18 cellular contexts compared by ENCODE assay signal in genomic region chr7:31763548-31763947, GRCh38.
DNase-seq lines count a peak whose midpoint lies in the region; ATAC-seq, FAIRE-seq and TF ChIP-seq lines count a peak whose summit lies in the region.
"Had no signal": no experiment of that assay in that cellular context is flagged by ENCODE, and none has a peak within 500 bp of the region (broad histone marks: within the 10 kb centered on the region; RNA-seq: fewer than 3 reads in every experiment).

No MANE protein-coding gene starts in this region.

- H3K27me3 ChIP-seq in KMS-11 (ENCODE audit: insufficient read depth, low read depth) (no peaks in the 10 kb centered on the region), bronchial epithelial cell (ENCODE audit: control insufficient read depth, insufficient read depth, low read length) (no peaks in the 10 kb centered on the region), neural cell (ENCODE audit: insufficient read depth, low read depth, low read length) (no peaks in the 10 kb centered on the region)
- H3K27me3 ChIP-seq: right atrium auricular region had no signal

- H3K9me2 ChIP-seq in neural cell (ENCODE audit: insufficient read depth, low read length): no peaks in the 10 kb centered on the region

- H2AFZ ChIP-seq in KMS-11 (ENCODE audit: low read depth): no peak overlapping the region
- no peak overlapping the region for H2AFZ ChIP-seq in neural cell (ENCODE audit: low read depth, low read length)
- H2AFZ ChIP-seq: hepatocyte had no signal

- no peaks in the 10 kb centered on the region for H3K4me1 ChIP-seq in KMS-11 (ENCODE audit: low read depth, poor library complexity, severe bottlenecking)
- H3K4me1 ChIP-seq: right atrium auricular region had no signal

- H3K4me3 ChIP-seq in GM12864 (ENCODE audit: low read depth, low read length) (no peak overlapping the region), KMS-11 (IDR thresholded peaks at IDR 0.05; ENCODE audit: insufficient read depth, low read depth, low read length) (no peak overlapping the region), bronchial epithelial cell (ENCODE audit: low read depth, low read length) (no peak overlapping the region), neural cell (ENCODE audit: low read length) (no peak overlapping the region)
- H3K4me3 ChIP-seq: hepatocyte, right atrium auricular region had no signal

- TF ChIP-seq CTCF in GM12864 (IDR thresholded peaks at IDR 0.05; ENCODE audit: low read depth, low read length, missing control alignments): peak; percentile 46
- peak; percentile 54; the same call in 1 of the 2 replicates for TF ChIP-seq CTCF in KMS-11 (conservative IDR thresholded peaks at IDR 0.05; ENCODE audit: low read depth, low read length)
- TF ChIP-seq CTCF in bronchial epithelial cell (IDR thresholded peaks at IDR 0.05; ENCODE audit: insufficient read depth, low read length, severe bottlenecking): peak; percentile 3
- peak; percentile 36 for TF ChIP-seq CTCF in neural cell (IDR thresholded peaks at IDR 0.05; ENCODE audit: poor library complexity, severe bottlenecking)

- ATAC-seq in GM19328 (IDR thresholded peaks at IDR 0.05; ENCODE audit: unreplicated experiment): no peak
- ATAC-seq: effector memory CD8-positive, alpha-beta T cell had no signal

- H4K20me1 ChIP-seq in KMS-11 (ENCODE audit: insufficient read depth) (no peaks in the 10 kb centered on the region), neural cell (ENCODE audit: insufficient read depth) (no peaks in the 10 kb centered on the region)

- H3K36me3 ChIP-seq in KMS-11 (ENCODE audit: insufficient read depth) (no peaks in the 10 kb centered on the region), bronchial epithelial cell (ENCODE audit: control insufficient read depth, insufficient read depth, low read length) (no peaks in the 10 kb centered on the region), neural cell (ENCODE audit: insufficient read depth, low read length) (no peaks in the 10 kb centered on the region)
- H3K36me3 ChIP-seq: right atrium auricular region had no signal

- no peaks in the 10 kb centered on the region for H3K9me3 Mint-ChIP-seq in activated naive CD8-positive, alpha-beta T cell treated with anti-CD3 and anti-CD28 coated beads for 36 hours

- H3F3A ChIP-seq in neural cell (ENCODE audit: insufficient read depth, low read length, poor library complexity, severe bottlenecking): no peaks in the 10 kb centered on the region

- H3K4me2 ChIP-seq in KMS-11 (no peak overlapping the region), neural cell (ENCODE audit: low read length) (no peak overlapping the region)
- H3K4me2 ChIP-seq: hepatocyte had no signal

- H3K27me3 Mint-ChIP-seq in activated naive CD8-positive, alpha-beta T cell treated with anti-CD3 and anti-CD28 coated beads for 36 hours: no peaks in the 10 kb centered on the region
- H3K27me3 Mint-ChIP-seq: effector memory CD8-positive, alpha-beta T cell had no signal

- no peak for TF ChIP-seq EP300 in neural cell (conservative IDR thresholded peaks at IDR 0.05; ENCODE audit: poor library complexity, severe bottlenecking)

- no peak overlapping the region for H3K27ac ChIP-seq in KMS-11
- no peak overlapping the region for H3K27ac ChIP-seq in neural cell (ENCODE audit: low read length)
- H3K27ac ChIP-seq: hepatocyte, right atrium auricular region had no signal

- H3K9ac ChIP-seq in KMS-11: no peak overlapping the region
- no peak overlapping the region for H3K9ac ChIP-seq in neural cell (ENCODE audit: low read length)

- no peaks in the 10 kb centered on the region for H3K9me3 ChIP-seq in neural cell (ENCODE audit: low read length)
- H3K9me3 ChIP-seq: right atrium auricular region had no signal

- H3K36me3 Mint-ChIP-seq in activated naive CD8-positive, alpha-beta T cell treated with anti-CD3 and anti-CD28 coated beads for 36 hours: no peaks in the 10 kb centered on the region
- H3K36me3 Mint-ChIP-seq: CD14-positive monocyte had no signal

- FAIRE-seq in bronchial epithelial cell (lab: Jason Lieb, UNC): no peak

- H3K79me2 ChIP-seq in KMS-11 (ENCODE audit: insufficient read depth, low read depth) (no peaks in the 10 kb centered on the region), neural cell (replicated peaks; ENCODE audit: insufficient read depth, low read length) (no peaks in the 10 kb centered on the region)
- H3K79me2 ChIP-seq: hepatocyte had no signal

- no peak for DNase-seq in GM12864 (ENCODE audit: low read depth)
- no peak for DNase-seq in bronchial epithelial cell (ENCODE audit: low read depth)
- DNase-seq in activated naive CD8-positive, alpha-beta T cell treated with anti-CD3 and anti-CD28 coated beads for 36 hours: no peak
- DNase-seq in COLO668 (lab: John Stamatoyannopoulos, UW; ENCODE audit: unreplicated experiment): no peak
- no peak for DNase-seq in NCI-H1417 treated with DMSO at 0.1 percent for 48 hours (lab: John Stamatoyannopoulos, UW)
- DNase-seq: activated CD8-positive, alpha-beta memory T cell treated with anti-CD3 and anti-CD28 coated beads for 24 hours; activated gamma-delta T cell treated with Interleukin-2 at 50 U/mL for 16 hours; effector memory CD8-positive, alpha-beta T cell; GDM1; NCI-H2171; NK-92 treated with Interleukin-12 subunit alpha and Interleukin-12 subunit beta, amount 100 ng/mL, for 24 hours; stimulated activated CD4-positive, alpha-beta T cell treated with anti-CD3 and anti-CD28 coated beads, Interleukin-4, amount 100 ng/mL, for 24 hours had no signal

- no peaks in the 10 kb centered on the region for H3K4me1 Mint-ChIP-seq in activated naive CD8-positive, alpha-beta T cell treated with anti-CD3 and anti-CD28 coated beads for 36 hours
- H3K4me1 Mint-ChIP-seq: CD14-positive monocyte had no signal

- no peak overlapping the region for H3K4me3 Mint-ChIP-seq in activated naive CD8-positive, alpha-beta T cell treated with anti-CD3 and anti-CD28 coated beads for 36 hours
- H3K4me3 Mint-ChIP-seq: CD14-positive monocyte; effector memory CD8-positive, alpha-beta T cell had no signal

- H3K27ac Mint-ChIP-seq in activated naive CD8-positive, alpha-beta T cell treated with anti-CD3 and anti-CD28 coated beads for 36 hours: no peak overlapping the region
- H3K27ac Mint-ChIP-seq: CD14-positive monocyte; effector memory CD8-positive, alpha-beta T cell had no signal

- TF ChIP-seq RAD21 in neural cell (conservative IDR thresholded peaks at IDR 0.05): no peak

TF ChIP-seq in neural cell, 6 proteins besides CTCF, POLR2A, EP300 and RAD21:
- TF ChIP-seq MXI1 (conservative IDR thresholded peaks at IDR 0.05; ENCODE audit: poor library complexity, severe bottlenecking): no peak
- TF ChIP-seq EZH2 (IDR thresholded peaks at IDR 0.05; ENCODE audit: borderline replicate concordance, insufficient read depth, low read length, poor library complexity, severe bottlenecking): no peak
- no peak for TF ChIP-seq REST (IDR thresholded peaks at IDR 0.05; ENCODE audit: borderline replicate concordance)
- TF ChIP-seq SMC3 (conservative IDR thresholded peaks at IDR 0.05; ENCODE audit: poor library complexity): no peak
- TF ChIP-seq TAF1 (IDR thresholded peaks at IDR 0.05; ENCODE audit: low read depth): no peak
- TF ChIP-seq POLR2AphosphoS5 (IDR thresholded peaks at IDR 0.05): no peak
TF ChIP-seq in neural cell: peak in this region for 0.

Comparison
In these comparisons a context has a peak if more than half of its experiments do, and no peak if none do; other contexts are left out.
1. CTCF ChIP-seq: peak in every context shown above with its lines; median percentile 54 in KMS-11; 46 in GM12864; 36 in neural cell; 3 in bronchial epithelial cell.